ENCODE assay signal across 8 cellular contexts in the genomic region with DNA sequence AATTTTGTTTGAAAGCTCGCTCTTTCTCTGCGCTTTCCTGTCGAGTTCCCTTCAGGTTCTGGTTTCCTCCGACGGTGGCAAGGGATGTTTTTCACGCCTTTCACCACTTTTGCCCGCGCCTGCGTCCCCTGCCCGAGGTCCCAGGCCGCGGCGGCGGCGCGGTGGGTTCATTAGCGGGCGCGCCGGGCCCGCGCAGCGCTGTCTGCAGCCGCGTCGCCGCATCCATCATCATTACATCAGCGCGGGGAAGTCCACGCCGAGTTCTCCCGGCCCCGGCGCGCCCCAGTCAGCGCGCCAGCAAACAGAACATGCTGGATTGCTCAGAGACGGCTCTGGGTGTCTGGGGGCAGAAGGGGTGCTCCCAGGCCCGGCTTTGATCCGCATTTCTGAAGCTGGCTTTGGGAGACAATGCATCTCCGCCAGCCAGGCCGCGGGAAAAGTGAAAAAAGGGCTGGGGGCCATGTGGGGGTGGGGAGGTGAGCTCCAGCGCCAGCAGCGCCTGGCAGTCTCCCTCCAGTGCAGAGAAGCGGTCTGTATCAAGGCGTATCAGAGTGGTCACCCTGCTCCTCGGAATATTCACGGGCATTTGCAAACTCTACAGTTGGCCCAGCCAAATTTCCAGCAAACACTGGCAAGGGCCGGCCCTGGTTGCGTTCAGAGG. TPM values are rescaled to one million over a fixed set of nuclear protein-coding genes. Genes with fewer than 3 reads are reported as not detected.
DNase-seq lines count a peak whose midpoint lies in the region; ATAC-seq and TF ChIP-seq lines count a peak whose summit lies in the region.

No MANE protein-coding gene starts in this region.

- H3K9ac ChIP-seq in fibroblast of lung (ENCODE audit: insufficient read depth, low read length) = no peak overlapping the region

- H3K9me3 ChIP-seq in fibroblast of lung (ENCODE audit: control insufficient read depth, insufficient read depth, low read depth, low read length) (no peaks in the 10 kb centered on the region), osteoblast (ENCODE audit: low read depth, low read length) (no peaks in the 10 kb centered on the region)

- no peak overlapping the region for H2AFZ ChIP-seq in fibroblast of lung (ENCODE audit: low read length)
- peak overlapping the region; percentile 68 for H2AFZ ChIP-seq in osteoblast (ENCODE audit: low read length)

- DNase-seq in fibroblast of lung (ENCODE audit: low read depth in 2 of 2) (peak; percentile 57 to 64), osteoblast (ENCODE audit: insufficient read length, low spot score, missing footprints) (peak; percentile 41), HT-29 (ENCODE audit: low spot score) (no peak), T1000 (lab: John Stamatoyannopoulos, UW) (no peak)
- no peak for DNase-seq in stimulated activated CD4-positive, alpha-beta T cell treated with anti-CD3 and anti-CD28 coated beads, Interleukin-4, amount 100 ng/mL, for 4 hours

- TF ChIP-seq CTCF in fibroblast of lung (conservative IDR thresholded peaks at IDR 0.05 in 1 of 2, IDR thresholded peaks at IDR 0.05 in 1 of 2; ENCODE audit: low read depth in 1 of 2, low read length in 2 of 2) = no peak
- TF ChIP-seq CTCF in osteoblast (IDR thresholded peaks at IDR 0.05; ENCODE audit: extremely low read depth, low read depth, low read length) = no peak

- peaks cover 2% of the 10 kb centered on the region for H4K20me1 ChIP-seq in fibroblast of lung (ENCODE audit: control insufficient read depth, extremely low read depth, insufficient read depth, low read length)
- H4K20me1 ChIP-seq in osteoblast (ENCODE audit: insufficient read depth, low read length) = peaks cover 3% of the 10 kb centered on the region

- H3K4me2 ChIP-seq in fibroblast of lung (ENCODE audit: extremely low read depth, insufficient read depth, low read length) (peak overlapping the region; percentile 70), osteoblast (ENCODE audit: insufficient read depth, low read length) (peak overlapping the region; percentile 73)

- no peak overlapping the region for H3K27ac ChIP-seq in fibroblast of lung (ENCODE audit: insufficient read depth, low read length)
- H3K27ac ChIP-seq in osteoblast (ENCODE audit: low read depth, low read length) = no peak overlapping the region

- ATAC-seq in GM18511 (IDR thresholded peaks at IDR 0.05; ENCODE audit: unreplicated experiment) = peak; percentile 44
- ATAC-seq in HG03354 (IDR thresholded peaks at IDR 0.05; ENCODE audit: poor library complexity, severe bottlenecking, unreplicated experiment) = peak; percentile 37
- ATAC-seq in HG02759 (IDR thresholded peaks at IDR 0.05; ENCODE audit: unreplicated experiment) = no peak

- H3K27me3 ChIP-seq in fibroblast of lung (ENCODE audit: control insufficient read depth, insufficient read depth, low read length) (no peaks in the 10 kb centered on the region), osteoblast (ENCODE audit: insufficient read depth, low read length) (no peaks in the 10 kb centered on the region)

- peak overlapping the region; percentile 13 to 47 (median 24) for H3K4me3 ChIP-seq in fibroblast of lung (replicated peaks in 1 of 4; ENCODE audit: control extremely low read depth in 1 of 4, insufficient read depth in 1 of 4, low read depth in 3 of 4, low read length in 4 of 4)
- H3K4me3 ChIP-seq in osteoblast (ENCODE audit: insufficient read depth, low read length) = peak overlapping the region; percentile 62

- H3K79me2 ChIP-seq in fibroblast of lung (ENCODE audit: control insufficient read depth, insufficient read depth, low read length) (peaks cover 14% of the 10 kb centered on the region), osteoblast (ENCODE audit: insufficient read depth, low read length) (peaks cover 48% of the 10 kb centered on the region)

- H3K4me1 ChIP-seq in fibroblast of lung (ENCODE audit: control insufficient read depth, extremely low read depth, insufficient read depth, low read length) = peaks cover 5% of the 10 kb centered on the region
- peaks cover 13% of the 10 kb centered on the region for H3K4me1 ChIP-seq in osteoblast (ENCODE audit: insufficient read depth, low read length)

- no peaks in the 10 kb centered on the region for H3K36me3 ChIP-seq in fibroblast of lung (ENCODE audit: control insufficient read depth, insufficient read depth, low read length)
- H3K36me3 ChIP-seq in osteoblast (ENCODE audit: insufficient read depth, low read length) = no peaks in the 10 kb centered on the region

RNA-seq across cellular contexts. Expression of a gene that starts 8.9 kb away (rescaled TPM):
- 6.2 and 6.4 TPM in 2 replicates for total RNA-seq in fibroblast of lung
- polyA plus RNA-seq in fibroblast of lung = 6.5 and 7.3 TPM in 2 replicates
- polyA plus RNA-seq in fibroblast of lung (2012) = 7.7 and 10.4 TPM in 2 replicates
- 26.2 and 50.4 TPM in 2 replicates for polyA minus RNA-seq in fibroblast of lung (ENCODE audit: low replicate concordance)
- 10.9 and 11.9 TPM in 2 replicates for total RNA-seq in osteoblast
- not detected in 2 replicates for total RNA-seq in HT-29 (2014; rRNA removed; shearing (Covaris generic))

Comparison
In these comparisons a context has a peak if more than half of its experiments do, and no peak if none do; other contexts are left out.
1. DNase-seq: peak in fibroblast of lung (2 of 2) and osteoblast (single experiment); none in HT-29 (single experiment), T1000 (single experiment) and stimulated activated CD4-positive, alpha-beta T cell treated with anti-CD3 and anti-CD28 coated beads, Interleukin-4, amount 100 ng/mL, for 4 hours (0 of 2).